1 cellular context compared by ENCODE assay signal in genomic region chr3:25455316-25456232, GRCh38.
TF ChIP-seq lines count a peak whose summit lies in the region.

No MANE protein-coding gene starts in this region.

TF ChIP-seq in H1, 55 proteins besides CTCF, POLR2A, EP300 and RAD21 (continued from another document):
- TF ChIP-seq CHD7 (IDR thresholded peaks at IDR 0.05; ENCODE audit: insufficient replicate concordance, low read length) (no peak), CHD1 (IDR thresholded peaks at IDR 0.05; ENCODE audit: low read depth, low read length) (no peak), SIN3A (conservative IDR thresholded peaks at IDR 0.05 in 1 of 2, IDR thresholded peaks at IDR 0.05 in 1 of 2; ENCODE audit: low read depth in 1 of 2, low read length in 2 of 2) (no peak), PHF8 (conservative IDR thresholded peaks at IDR 0.05; ENCODE audit: low read depth, low read length) (no peak), SP4 (IDR thresholded peaks at IDR 0.05; ENCODE audit: low read length) (no peak)
TF ChIP-seq in H1: peak in this region for 0.
